Comparison of ENCODE assay signal across 11 cellular contexts in the genomic region with DNA sequence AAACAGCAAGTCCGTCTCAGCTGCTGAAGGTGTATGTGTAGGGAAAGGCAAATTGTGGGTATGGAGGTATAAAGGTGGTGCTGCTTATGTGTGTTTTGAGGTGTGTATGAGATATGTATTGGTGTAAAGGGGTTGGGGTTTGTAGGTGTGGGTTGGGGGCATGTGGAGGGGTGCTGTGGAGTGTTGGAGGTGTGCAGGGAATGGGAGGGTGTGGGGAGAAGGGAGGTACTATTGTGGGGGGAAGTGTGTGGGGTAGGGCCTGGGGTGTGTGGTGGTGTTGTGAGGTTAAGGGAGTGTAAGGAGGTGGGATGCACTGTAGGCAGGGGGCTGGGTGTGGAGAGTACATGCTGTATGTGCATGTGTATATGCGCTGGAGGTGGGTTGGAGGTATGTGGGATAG. TPM values are rescaled to one million over a fixed set of nuclear protein-coding genes. Genes with fewer than 3 reads are reported as not detected.
A peak's percentile ranks its signal among the peaks of the same experiment; 100 is the strongest.
DNase-seq lines count a peak whose midpoint lies in the region; ATAC-seq and TF ChIP-seq lines count a peak whose summit lies in the region.
"Had no signal": no experiment of that assay in that cellular context is flagged by ENCODE, and none has a peak within 500 bp of the region (broad histone marks: within the 10 kb centered on the region; RNA-seq: fewer than 3 reads in every experiment).

No MANE protein-coding gene starts in this region.

- peaks cover 86% of the 10 kb centered on the region for H3K79me2 ChIP-seq in hepatocyte

- ATAC-seq in activated naive CD8-positive, alpha-beta T cell treated with anti-CD3 and anti-CD28 coated beads, Interleukin-2, amount 10 ng/mL, durations not matched to agents 7 days and 5 days (ENCODE audit: low read depth): no peak

- peaks cover 23% of the 10 kb centered on the region for H3K36me3 Mint-ChIP-seq in activated naive CD8-positive, alpha-beta T cell treated with anti-CD3 and anti-CD28 coated beads, Interleukin-2, amount 10 ng/mL, durations not matched to agents 7 days and 5 days

- no peaks in the 10 kb centered on the region for H3K9me3 ChIP-seq in hepatocyte (ENCODE audit: low read depth)
- no peaks in the 10 kb centered on the region for H3K9me3 ChIP-seq in testis
- H3K9me3 ChIP-seq: neutrophil, SJSA1 had no signal

- peaks cover 58% of the 10 kb centered on the region for H3K4me1 Mint-ChIP-seq in activated naive CD8-positive, alpha-beta T cell treated with anti-CD3 and anti-CD28 coated beads, Interleukin-2, amount 10 ng/mL, durations not matched to agents 7 days and 5 days

- H3K36me3 ChIP-seq in hepatocyte (replicated peaks; ENCODE audit: insufficient read depth, low read depth) (no peaks in the 10 kb centered on the region), testis (ENCODE audit: low read depth, missing control alignments) (no peaks in the 10 kb centered on the region)
- H3K36me3 ChIP-seq: neutrophil, SJSA1 had no signal

- H3K9me2 ChIP-seq in hepatocyte (replicated peaks; ENCODE audit: insufficient read depth): no peaks in the 10 kb centered on the region

- TF ChIP-seq CTCF in HL-60 (IDR thresholded peaks at IDR 0.05; ENCODE audit: insufficient read depth, low read length) (no peak), hepatocyte (IDR thresholded peaks at IDR 0.05; ENCODE audit: poor library complexity) (no peak), testis (IDR thresholded peaks at IDR 0.05) (no peak), dorsolateral prefrontal cortex (IDR thresholded peaks at IDR 0.05 in 54 of 56, conservative IDR thresholded peaks at IDR 0.05 in 2 of 56; ENCODE audit: low read depth in 1 of 56, partially characterized antibody in 56 of 56) (no peak)

- TF ChIP-seq POLR2A in testis (IDR thresholded peaks at IDR 0.05): no peak

- WGBS in hepatocyte (ENCODE audit: low lambda C conversion rate, missing lambda C conversion rate): 68% methylated on average over 2 of the region's 2 CpGs
- WGBS in testis, 2 donors: 50 to 69% methylated on average over 2 of the region's 2 CpGs

- peaks cover 65% of the 10 kb centered on the region for H3K4me1 ChIP-seq in hepatocyte (ENCODE audit: insufficient read depth)
- peaks cover 38% of the 10 kb centered on the region for H3K4me1 ChIP-seq in testis
- H3K4me1 ChIP-seq: SJSA1 had no signal

- DNase-seq in HL-60 (ENCODE audit: low read depth in 1 of 2, low spot score in 1 of 2): no peak
- DNase-seq in activated naive CD8-positive, alpha-beta T cell treated with anti-CD3 and anti-CD28 coated beads, Interleukin-2, amount 10 ng/mL, durations not matched to agents 7 days and 5 days: no peak
- no peak for DNase-seq in hepatocyte (ENCODE audit: low spot score)
- DNase-seq in COLO829 (ENCODE audit: low spot score): no peak
- DNase-seq in testis: no peak
- DNase-seq in NCI-H524 (lab: John Stamatoyannopoulos, UW): no peak
- DNase-seq in dorsolateral prefrontal cortex: no peak
- DNase-seq: NCI-H1048 had no signal

- H3K4me2 ChIP-seq in hepatocyte: peak overlapping the region; percentile 67

- H3K27ac ChIP-seq in HL-60 (replicated peaks): 0 out of 2 replicates have a peak overlapping the region, but pooled peaks have one; percentile 3
- peak overlapping the region; percentile 86 for H3K27ac ChIP-seq in hepatocyte
- H3K27ac ChIP-seq in skin epidermis: peak overlapping the region in 19 of 21 experiments; percentile 7 to 84 (median 66)
- peak overlapping the region in 1 of 2 donors; percentile 0 for H3K27ac ChIP-seq in testis
- peak overlapping the region in 22 of 59 donors; percentile 2 to 67 (median 46) for H3K27ac ChIP-seq in dorsolateral prefrontal cortex
- H3K27ac ChIP-seq: SJSA1 had no signal

- intact Hi-C loops in testis (cut with DNase I; ENCODE audit: low total_unique reads) (no loop called here), dorsolateral prefrontal cortex (cut with DNase I) (no loop called here)

- H4K20me1 ChIP-seq in hepatocyte (ENCODE audit: insufficient read depth, poor library complexity, severe bottlenecking): peaks cover 20% of the 10 kb centered on the region

- no peak overlapping the region for H2AFZ ChIP-seq in hepatocyte

- POLR2A ChIA-PET in activated naive CD8-positive, alpha-beta T cell treated with anti-CD3 and anti-CD28 coated beads, Interleukin-2, amount 10 ng/mL, durations not matched to agents 7 days and 5 days (lab: Charles Lee): interaction anchor here (1.2 kb wide), 1 partner anchor 19 kb away, joined by 3 read pairs; a partner anchor contains a TSS

- no peaks in the 10 kb centered on the region for H3K27me3 ChIP-seq in HL-60 (ENCODE audit: insufficient read depth, poor library complexity, severe bottlenecking)
- H3K27me3 ChIP-seq in hepatocyte: no peaks in the 10 kb centered on the region
- H3K27me3 ChIP-seq in testis: no peaks in the 10 kb centered on the region
- H3K27me3 ChIP-seq in dorsolateral prefrontal cortex: no peaks in the 10 kb centered on the region
- H3K27me3 ChIP-seq: neutrophil, SJSA1 had no signal

- peaks cover 3% of the 10 kb centered on the region for H3K9me3 Mint-ChIP-seq in activated naive CD8-positive, alpha-beta T cell treated with anti-CD3 and anti-CD28 coated beads, Interleukin-2, amount 10 ng/mL, durations not matched to agents 7 days and 5 days

- H3K27me3 Mint-ChIP-seq in activated naive CD8-positive, alpha-beta T cell treated with anti-CD3 and anti-CD28 coated beads, Interleukin-2, amount 10 ng/mL, durations not matched to agents 7 days and 5 days: no peaks in the 10 kb centered on the region

- peak overlapping the region; percentile 83 for H3K27ac Mint-ChIP-seq in activated naive CD8-positive, alpha-beta T cell treated with anti-CD3 and anti-CD28 coated beads, Interleukin-2, amount 10 ng/mL, durations not matched to agents 7 days and 5 days

- no peak overlapping the region for H3K4me3 Mint-ChIP-seq in activated naive CD8-positive, alpha-beta T cell treated with anti-CD3 and anti-CD28 coated beads, Interleukin-2, amount 10 ng/mL, durations not matched to agents 7 days and 5 days

- H3K4me3 ChIP-seq in HL-60 (replicated peaks; ENCODE audit: insufficient read depth, low read length) (no peak overlapping the region), hepatocyte (no peak overlapping the region), skin epidermis (no peak overlapping the region), testis (no peak overlapping the region), dorsolateral prefrontal cortex (no peak overlapping the region)
- H3K4me3 ChIP-seq: SJSA1 had no signal

RNA-seq across cellular contexts. Expression of a gene that starts 15.7 kb away (rescaled TPM):
- 10 to 100 TPM; 58.6 to 60.0 TPM for total RNA-seq in activated naive CD8-positive, alpha-beta T cell treated with anti-CD3 and anti-CD28 coated beads, Interleukin-2, amount 10 ng/mL, durations not matched to agents 7 days and 5 days
- total RNA-seq in hepatocyte (41.1 and 47.5 TPM in 2 replicates), testis (10 to 100 TPM; 59.6 to 66.6 TPM), dorsolateral prefrontal cortex (10 to 100 TPM; 30.9 to 54.9 (median 40.5) TPM)
- polyA plus RNA-seq in hepatocyte (78.4 and 107 TPM in 2 replicates), testis (ENCODE audit: insufficient read depth, low read depth, low replicate concordance) (43.3 TPM)

RNA-seq across cellular contexts. Expression of a gene that starts 18.7 kb away (rescaled TPM):
- total RNA-seq in activated naive CD8-positive, alpha-beta T cell treated with anti-CD3 and anti-CD28 coated beads, Interleukin-2, amount 10 ng/mL, durations not matched to agents 7 days and 5 days: 100 to 1,000 TPM; 165 to 178 TPM
- total RNA-seq in hepatocyte (23.6 and 38.6 TPM in 2 replicates), testis (10 to 100 TPM; 40.2 to 44.8 TPM), dorsolateral prefrontal cortex (10 to 100 TPM in 112 of 120 experiments, 1 to 10 TPM in 8; 8.2 to 41.7 (median 16.9) TPM)
- polyA plus RNA-seq in hepatocyte (42.2 and 58.5 TPM in 2 replicates), testis (ENCODE audit: insufficient read depth, low read depth, low replicate concordance) (16.2 TPM)
